ENCODE assay signal across 14 cellular contexts in genomic region chr15:67549736-67550135, GRCh38. TPM values are rescaled to one million over a fixed set of nuclear protein-coding genes. Genes with fewer than 3 reads are reported as not detected.
DNase-seq lines count a peak whose midpoint lies in the region; ATAC-seq and TF ChIP-seq lines count a peak whose summit lies in the region.
"Had no signal": no experiment of that assay in that cellular context is flagged by ENCODE, and none has a peak within 500 bp of the region (broad histone marks: within the 10 kb centered on the region; RNA-seq: fewer than 3 reads in every experiment).

No MANE protein-coding gene starts in this region.

- H3K4me1 Mint-ChIP-seq in neural crest cell: peaks cover 34% of the 10 kb centered on the region

- CTCF ChIA-PET in HEK293 (lab: Yijun Ruan, JAX): interaction anchor here (0.6 to 1.4 kb wide), 3 partner anchors 29 to 1213 kb away, joined by 3 read pairs; no protein-coding TSS in a partner anchor

- no peak overlapping the region for H3K27ac Mint-ChIP-seq in neural crest cell (ENCODE audit: unreplicated experiment)

- POLR2A ChIA-PET in HEK293 (lab: Yijun Ruan, JAX): no interaction called here

- H3K9me3 Mint-ChIP-seq in neural crest cell: no peaks in the 10 kb centered on the region
- H3K9me3 Mint-ChIP-seq: HFFc6 had no signal

- H3K4me3 ChIP-seq in HEK293 (ENCODE audit: low read depth, low read length) (no peak overlapping the region), SJCRH30 (no peak overlapping the region)

- H3K9me3 ChIP-seq in HEK293 (ENCODE audit: control insufficient read depth, insufficient read depth, low read depth, low read length) (no peaks in the 10 kb centered on the region), SJCRH30 (replicated peaks) (0 out of 2 replicates have a peak, but pooled peaks cover 2% of the 10 kb centered on the region)
- H3K9me3 ChIP-seq: SK-N-SH had no signal

- H3K27ac ChIP-seq in HEK293 (ENCODE audit: extremely low read depth, low read depth, low read length) (peak overlapping the region; percentile 43), SJCRH30 (peak overlapping the region; percentile 5; the same call in 1 of the 2 replicates)
- H3K27ac ChIP-seq: C4-2B had no signal

- DNase-seq in SJCRH30: peak in 1 of 2 experiments; percentile 33
- peak; percentile 12 for DNase-seq in fibroblast of peridontal ligament (ENCODE audit: extremely low read depth)
- DNase-seq in neural crest cell (ENCODE audit: low read depth, low spot score): no peak
- no peak for DNase-seq in activated CD4-positive, CD25-positive, alpha-beta regulatory T cell treated with anti-CD3 and anti-CD28 coated beads, Interleukin-2, amount 50 U/mL, for 72 hours
- no peak for DNase-seq in NCI-H748 treated with DMSO at 0.1 percent for 48 hours (lab: John Stamatoyannopoulos, UW)
- DNase-seq: HFFc6, Kasumi-1, NCI-H187 treated with DMSO at 0.1 percent for 48 hours, NCI-H2171, SK-N-SH had no signal

- H3K27me3 Mint-ChIP-seq in neural crest cell (ENCODE audit: low read depth): no peaks in the 10 kb centered on the region

- H3K4me3 Mint-ChIP-seq in neural crest cell: peak overlapping the region; percentile 51
- H3K4me3 Mint-ChIP-seq: HFFc6 had no signal

- no peaks in the 10 kb centered on the region for H3K27me3 ChIP-seq in SJCRH30

- H3K36me3 Mint-ChIP-seq in neural crest cell (ENCODE audit: low read depth): peaks cover 6% of the 10 kb centered on the region

- TF ChIP-seq CTCF in HEK293 (tag by site-specific recombination; IDR thresholded peaks at IDR 0.05): no peak
- TF ChIP-seq CTCF in neural crest cell (conservative IDR thresholded peaks at IDR 0.05): no peak

- no peak for ATAC-seq in HG02852 (IDR thresholded peaks at IDR 0.05; ENCODE audit: unreplicated experiment)
- no peak for ATAC-seq in HG03175 (IDR thresholded peaks at IDR 0.05; ENCODE audit: unreplicated experiment)

- H3K4me1 ChIP-seq in HEK293 (ENCODE audit: control insufficient read depth, insufficient read depth, low read length) (peaks cover 31% of the 10 kb centered on the region), SJCRH30 (peaks cover 16% of the 10 kb centered on the region)

- peaks cover 15 to 16% of the 10 kb centered on the region in 2 experiments; a peak in 2 of 3 replicates for H3K36me3 ChIP-seq in HEK293 (ENCODE audit: control insufficient read depth in 2 of 2, insufficient read depth in 1 of 2, low read length in 2 of 2)
- peaks cover 5% of the 10 kb centered on the region for H3K36me3 ChIP-seq in SJCRH30

TF ChIP-seq in HEK293, 187 proteins besides CTCF, POLR2A, EP300 and RAD21 (continues in another document):
- TF ChIP-seq FEZF1 (tag by site-specific recombination; IDR thresholded peaks at IDR 0.05) (peak; percentile 79), PRDM6 (tag by site-specific recombination; IDR thresholded peaks at IDR 0.05) (peak; percentile 98), ZNF629 (tag by site-specific recombination; IDR thresholded peaks at IDR 0.05) (peak; percentile 87), MZF1 (tag by site-specific recombination; IDR thresholded peaks at IDR 0.05; ENCODE audit: borderline replicate concordance) (0 out of 2 replicates have a peak, but pooled peaks have one; percentile 44), ZBTB21 (tag by site-specific recombination; IDR thresholded peaks at IDR 0.05) (0 out of 2 replicates have a peak, but pooled peaks have one; percentile 29), PRDM4 (tag by site-specific recombination; IDR thresholded peaks at IDR 0.05) (0 out of 2 replicates have a peak, but pooled peaks have one; percentile 59), ZNF521 (tag by site-specific recombination; IDR thresholded peaks at IDR 0.05) (no peak), IKZF3 (tag by site-specific recombination; IDR thresholded peaks at IDR 0.05) (peak; percentile 82), ZNF19 (tag by site-specific recombination; IDR thresholded peaks at IDR 0.05; ENCODE audit: low read depth) (0 out of 2 replicates have a peak, but pooled peaks have one; percentile 46), ZNF266 (tag by site-specific recombination; IDR thresholded peaks at IDR 0.05; ENCODE audit: low read depth) (peak; percentile 51; the same call in 1 of the 2 replicates), ZBTB44 (tag by site-specific recombination; IDR thresholded peaks at IDR 0.05) (peak; percentile 64; the same call in 1 of the 2 replicates), GLI2 (tag by site-specific recombination; IDR thresholded peaks at IDR 0.05; ENCODE audit: borderline replicate concordance, low read depth) (no peak; the same call in 1 of the 2 replicates), ZNF600 (tag by site-specific recombination; IDR thresholded peaks at IDR 0.05) (peak; percentile 84), OSR2 (tag by site-specific recombination; IDR thresholded peaks at IDR 0.05) (peak; percentile 42; the same call in 1 of the 2 replicates), ZNF366 (tag by site-specific recombination; conservative IDR thresholded peaks at IDR 0.05) (peak; percentile 79), BCL11A (tag by site-specific recombination; IDR thresholded peaks at IDR 0.05; ENCODE audit: low read depth) (peak; percentile 40; the same call in 1 of the 2 replicates), ZNF792 (tag by site-specific recombination; IDR thresholded peaks at IDR 0.05) (no peak)

RNA-seq across cellular contexts. Expression of gene MAP2K5, which starts 7.2 kb away (rescaled TPM):
- total RNA-seq in SJCRH30 (2014; rRNA removed; shearing (Covaris generic)): 11.7 and 13.9 TPM in 2 replicates
- 19.6 and 25.2 TPM in 2 replicates for total RNA-seq in neural crest cell

RNA-seq across cellular contexts. Expression of gene C15orf61, which starts 28.8 kb away (rescaled TPM):
- total RNA-seq in SJCRH30 (2014; rRNA removed; shearing (Covaris generic)): 5.2 and 6.6 TPM in 2 replicates
- total RNA-seq in neural crest cell: 6.8 and 7.6 TPM in 2 replicates
